15 cellular contexts compared by ENCODE assay signal in the genomic region with DNA sequence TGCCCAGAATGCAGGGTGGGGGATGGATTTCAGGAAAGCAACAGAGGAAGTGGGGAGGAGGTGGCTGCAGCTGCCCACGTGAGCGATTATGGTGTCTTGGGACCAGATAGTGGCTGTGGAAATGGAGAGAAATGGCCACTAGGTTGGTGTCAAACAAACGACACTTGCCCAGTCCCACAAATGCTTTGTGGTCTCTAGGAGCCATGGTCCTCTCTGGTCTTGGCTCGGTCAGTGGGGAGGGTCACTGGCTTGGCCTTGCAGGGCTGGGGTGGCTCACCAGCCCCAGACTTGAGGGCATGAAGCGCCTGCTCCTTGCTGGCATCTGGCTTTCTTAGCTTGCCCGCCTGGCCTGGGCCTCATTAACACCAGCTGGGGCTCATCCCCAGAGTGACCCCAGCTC.
"Had no signal": no experiment of that assay in that cellular context is flagged by ENCODE, and none has a peak within 500 bp of the region (broad histone marks: within the 10 kb centered on the region; RNA-seq: fewer than 3 reads in every experiment).

No MANE protein-coding gene starts in this region.

- ATAC-seq: right lobe of liver; stimulated activated memory B cell treated with anti-CD40 and anti-IgM and Interleukin-4, amounts not matched to agents 10 μg/mL and 1 μg/mL and 100 μg/mL, for 72 hours; T-helper 17 cell had no signal

- H3K9me3 ChIP-seq: right lobe of liver, spleen, upper lobe of left lung had no signal

- H3K36me3 Mint-ChIP-seq: activated naive CD4-positive, alpha-beta T cell treated with anti-CD3 and anti-CD28 coated beads, Interleukin-2, amount 10 ng/mL, durations not matched to agents 7 days and 5 days had no signal

- H3K36me3 ChIP-seq: right lobe of liver, upper lobe of left lung had no signal

- H3K9me3 Mint-ChIP-seq: activated B cell treated with CpG ODN at 0.5 μM for 24 hours; activated CD4-positive, alpha-beta T cell treated with anti-CD3 and anti-CD28 coated beads, Interleukin-2, amount 10 ng/mL, durations not matched to agents 7 days and 5 days; activated naive CD4-positive, alpha-beta T cell treated with anti-CD3 and anti-CD28 coated beads, Interleukin-2, amount 10 ng/mL, durations not matched to agents 7 days and 5 days; activated T-helper 2 cell treated with anti-CD3 and anti-CD28 coated beads, Interferon-gamma antibody, Interleukin-2, Interleukin-4, amounts not matched to agents 10 μg/mL and 5 μg/mL and 100 μg/mL, durations not matched to agents 14 hours and 24 hours and 36 hours; central memory CD8-positive, alpha-beta T cell; neural crest cell; stimulated activated memory B cell treated with anti-CD40 and anti-IgM and Interleukin-4, amounts not matched to agents 10 μg/mL and 1 μg/mL and 100 μg/mL, for 72 hours had no signal

- H3K4me1 ChIP-seq: right lobe of liver, upper lobe of left lung had no signal

- H3K27ac ChIP-seq: right lobe of liver, spleen, upper lobe of left lung had no signal

- H3K27me3 ChIP-seq: right lobe of liver, upper lobe of left lung had no signal

- H3K4me3 Mint-ChIP-seq: activated B cell treated with CpG ODN at 0.5 μM for 24 hours; activated CD4-positive, alpha-beta T cell treated with anti-CD3 and anti-CD28 coated beads, Interleukin-2, amount 10 ng/mL, durations not matched to agents 7 days and 5 days; activated naive CD4-positive, alpha-beta T cell treated with anti-CD3 and anti-CD28 coated beads, Interleukin-2, amount 10 ng/mL, durations not matched to agents 7 days and 5 days; central memory CD8-positive, alpha-beta T cell; stimulated activated memory B cell treated with anti-CD40 and anti-IgM and Interleukin-4, amounts not matched to agents 10 μg/mL and 1 μg/mL and 100 μg/mL, for 72 hours; T-helper 17 cell had no signal

- H3K4me3 ChIP-seq: right lobe of liver, spleen, upper lobe of left lung had no signal

- H3K27ac Mint-ChIP-seq: activated B cell treated with CpG ODN at 0.5 μM for 24 hours; activated CD4-positive, alpha-beta T cell treated with anti-CD3 and anti-CD28 coated beads, Interleukin-2, amount 10 ng/mL, durations not matched to agents 7 days and 5 days; activated naive CD4-positive, alpha-beta T cell treated with anti-CD3 and anti-CD28 coated beads, Interleukin-2, amount 10 ng/mL, durations not matched to agents 7 days and 5 days; activated T-helper 2 cell treated with anti-CD3 and anti-CD28 coated beads, Interferon-gamma antibody, Interleukin-2, Interleukin-4, amounts not matched to agents 10 μg/mL and 5 μg/mL and 100 μg/mL, durations not matched to agents 14 hours and 24 hours and 36 hours; stimulated activated memory B cell treated with anti-CD40 and anti-IgM and Interleukin-4, amounts not matched to agents 10 μg/mL and 1 μg/mL and 100 μg/mL, for 72 hours; T-helper 17 cell had no signal

- H3K4me1 Mint-ChIP-seq: activated B cell treated with CpG ODN at 0.5 μM for 24 hours; activated CD4-positive, alpha-beta T cell treated with anti-CD3 and anti-CD28 coated beads, Interleukin-2, amount 10 ng/mL, durations not matched to agents 7 days and 5 days; activated naive CD4-positive, alpha-beta T cell treated with anti-CD3 and anti-CD28 coated beads, Interleukin-2, amount 10 ng/mL, durations not matched to agents 7 days and 5 days; central memory CD8-positive, alpha-beta T cell; stimulated activated memory B cell treated with anti-CD40 and anti-IgM and Interleukin-4, amounts not matched to agents 10 μg/mL and 1 μg/mL and 100 μg/mL, for 72 hours had no signal

- DNase-seq: activated B cell treated with CpG ODN at 0.5 μM for 24 hours; activated CD4-positive, alpha-beta T cell treated with anti-CD3 and anti-CD28 coated beads, Interleukin-2, amount 10 ng/mL, durations not matched to agents 7 days and 5 days; activated naive CD4-positive, alpha-beta T cell treated with anti-CD3 and anti-CD28 coated beads, Interleukin-2, amount 10 ng/mL, durations not matched to agents 7 days and 5 days; left colon; mammary epithelial cell; posterior cingulate gyrus; right lobe of liver; spleen; stimulated activated CD4-positive, alpha-beta T cell treated with anti-CD3 and anti-CD28 coated beads, Interleukin-1b, Interleukin-23, amount 100 ng/mL, for 48 hours; T-helper 17 cell; upper lobe of left lung had no signal
